Comparison of ENCODE assay signal across 9 cellular contexts in genomic region chr21:44485254-44485793, GRCh38. TPM values are rescaled to one million over a fixed set of nuclear protein-coding genes. Genes with fewer than 3 reads are reported as not detected.
A peak's percentile ranks its signal among the peaks of the same experiment; 100 is the strongest.
DNase-seq lines count a peak whose midpoint lies in the region; ATAC-seq and TF ChIP-seq lines count a peak whose summit lies in the region.
"Had no signal": no experiment of that assay in that cellular context is flagged by ENCODE, and none has a peak within 500 bp of the region (broad histone marks: within the 10 kb centered on the region; RNA-seq: fewer than 3 reads in every experiment).

No MANE protein-coding gene starts in this region.

- H3K4me3 ChIP-seq in iPS-20b (ENCODE audit: low read length), result peak overlapping the region; percentile 60; the same call in 1 of the 2 replicates
- no peak overlapping the region for H3K4me3 ChIP-seq in BE2C (ENCODE audit: low read depth, low read length)

- H3K4me3 Mint-ChIP-seq in activated T-cell treated with anti-CD3 and anti-CD28 coated beads, Interleukin-2, amount 50 U/mL, for 4 hours, result peak overlapping the region; percentile 40

- DNase-seq in SIG-M5 treated with dmso at 0.1 percent for 504 hours (lab: John Stamatoyannopoulos, UW; ENCODE audit: unreplicated experiment), result peak; percentile 56
- DNase-seq in SIG-M5 (lab: John Stamatoyannopoulos, UW), result no peak
- peak; percentile 42 for DNase-seq in activated T-cell treated with anti-CD3 and anti-CD28 coated beads, Interleukin-2, amount 50 U/mL, for 4 hours
- peak; percentile 33 to 36 for DNase-seq in stimulated activated CD8-positive, alpha-beta memory T cell treated with anti-CD3 and anti-CD28 coated beads, Interleukin-2, amount 100 ng/mL, for 48 hours (ENCODE audit: low read depth in 2 of 2)
- no peak for DNase-seq in ureter (ENCODE audit: low spot score)
- no peak for DNase-seq in AG20443 (ENCODE audit: low spot score)
- no peak for DNase-seq in BE2C

- H3K36me3 ChIP-seq in iPS-20b (ENCODE audit: insufficient read depth, low read depth, low read length), result no peaks in the 10 kb centered on the region
- H3K36me3 ChIP-seq in BE2C, result no peaks in the 10 kb centered on the region

- no peaks in the 10 kb centered on the region for H3K27me3 ChIP-seq in iPS-20b (ENCODE audit: insufficient read depth, low read length)
- H3K27me3 ChIP-seq in BE2C, result peaks cover 25% of the 10 kb centered on the region

- peaks cover 9% of the 10 kb centered on the region for H3K27me3 Mint-ChIP-seq in activated T-cell treated with anti-CD3 and anti-CD28 coated beads, Interleukin-2, amount 50 U/mL, for 4 hours (ENCODE audit: low read depth)

- H3K9me3 ChIP-seq in iPS-20b (ENCODE audit: insufficient read depth, low read depth, low read length) (no peaks in the 10 kb centered on the region; the same call in 1 of the 2 replicates), BE2C (no peaks in the 10 kb centered on the region)

- peak overlapping the region; percentile 24; the same call in 1 of the 2 replicates for H3K9ac ChIP-seq in iPS-20b (ENCODE audit: low read depth, low read length)

- peaks cover 6% of the 10 kb centered on the region for H3K4me1 Mint-ChIP-seq in activated T-cell treated with anti-CD3 and anti-CD28 coated beads, Interleukin-2, amount 50 U/mL, for 4 hours (ENCODE audit: low read depth)

- H3K4me1 ChIP-seq in iPS-20b (ENCODE audit: insufficient read depth, low read length) (no peaks in the 10 kb centered on the region; the same call in 1 of the 2 replicates), BE2C (no peaks in the 10 kb centered on the region)

- ATAC-seq in activated T-cell treated with anti-CD3 and anti-CD28 coated beads, Interleukin-2, amount 50 U/mL, for 4 hours, result peak; percentile 86 to 91

- TF ChIP-seq CTCF in BE2C (IDR thresholded peaks at IDR 0.05; ENCODE audit: low read depth, low read length), result no peak

- no peak overlapping the region for H3K27ac ChIP-seq in iPS-20b (ENCODE audit: low read length)

- H3K36me3 Mint-ChIP-seq in activated T-cell treated with anti-CD3 and anti-CD28 coated beads, Interleukin-2, amount 50 U/mL, for 4 hours (ENCODE audit: insufficient read depth), result no peaks in the 10 kb centered on the region

- no peaks in the 10 kb centered on the region for H3K9me3 Mint-ChIP-seq in activated T-cell treated with anti-CD3 and anti-CD28 coated beads, Interleukin-2, amount 50 U/mL, for 4 hours

RNA-seq across cellular contexts. Expression of gene LRRC3, which starts 30.0 kb away (rescaled TPM):
- under 1 TPM; 0.24 to 0.57 (median 0.35) TPM for total RNA-seq in activated T-cell treated with anti-CD3 and anti-CD28 coated beads, Interleukin-2, amount 50 U/mL, for 4 hours
- 3.8 TPM for total RNA-seq in ureter
- not detected for polyA plus RNA-seq in BE2C (2012; ENCODE audit: insufficient read depth, insufficient read length, low read depth)

RNA-seq across cellular contexts. Expression of gene KRTAP10-1, which starts 54.7 kb away (rescaled TPM):
- not detected for total RNA-seq in activated T-cell treated with anti-CD3 and anti-CD28 coated beads, Interleukin-2, amount 50 U/mL, for 4 hours
- not detected for total RNA-seq in ureter
- not detected for polyA plus RNA-seq in BE2C (2012; ENCODE audit: insufficient read depth, insufficient read length, low read depth)
- polyA plus RNA-seq: AG04450 had no signal

Comparison
In these comparisons a context has a peak if more than half of its experiments do, and no peak if none do; other contexts are left out.
1. DNase-seq: peak in SIG-M5 treated with dmso at 0.1 percent for 504 hours (single experiment), activated T-cell treated with anti-CD3 and anti-CD28 coated beads, Interleukin-2, amount 50 U/mL, for 4 hours (single experiment) and stimulated activated CD8-positive, alpha-beta memory T cell treated with anti-CD3 and anti-CD28 coated beads, Interleukin-2, amount 100 ng/mL, for 48 hours (2 of 2); none in SIG-M5 (single experiment), ureter (single experiment), AG20443 (single experiment) and BE2C (single experiment).